ENCODE assay signal across 14 cellular contexts in the genomic region with DNA sequence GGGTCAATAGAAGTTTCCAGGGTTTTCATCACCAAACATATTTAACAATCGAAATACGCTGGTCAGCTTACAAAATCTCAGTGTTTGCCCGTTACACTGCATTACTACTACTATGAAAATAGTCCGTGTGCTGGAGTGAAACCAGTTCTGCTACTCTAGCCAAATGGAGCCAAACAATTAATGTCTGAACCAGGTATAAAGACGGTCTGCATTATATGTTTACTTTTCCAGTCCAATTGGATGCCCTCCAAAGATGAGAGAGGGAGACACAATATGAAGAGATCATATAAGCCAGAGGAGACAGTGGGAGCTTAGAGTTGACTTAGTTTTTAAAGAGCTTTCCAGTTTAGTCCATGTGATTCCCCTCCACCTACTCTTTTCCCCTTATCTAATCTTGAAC.
"Had no signal": no experiment of that assay in that cellular context is flagged by ENCODE, and none has a peak within 500 bp of the region (broad histone marks: within the 10 kb centered on the region; RNA-seq: fewer than 3 reads in every experiment).

No MANE protein-coding gene starts in this region.

- FAIRE-seq: astrocyte had no signal

- H3K9me3 Mint-ChIP-seq: activated T-helper 1 cell treated with anti-CD3 and anti-CD28 coated beads, Interleukin-12 subunit alpha, Interleukin-12 subunit beta, Interleukin-2, Interleukin-4 antibody, amounts not matched to agents 30 ng/mL and 10 ng/mL and 1 ng/mL, durations not matched to agents 14 hours and 24 hours and 36 hours; neural crest cell; stimulated activated naive CD8-positive, alpha-beta T cell treated with anti-CD3 and anti-CD28 coated beads, Interleukin-15, amount 100 ng/mL, for 72 hours had no signal

- H3K27me3 Mint-ChIP-seq: stimulated activated naive CD8-positive, alpha-beta T cell treated with anti-CD3 and anti-CD28 coated beads, Interleukin-15, amount 100 ng/mL, for 72 hours had no signal

- H3K4me3 Mint-ChIP-seq: activated CD8-positive, alpha-beta T cell treated with anti-CD3 and anti-CD28 coated beads, Interleukin-2, amount 10 ng/mL, durations not matched to agents 7 days and 5 days; activated T-helper 1 cell treated with anti-CD3 and anti-CD28 coated beads, Interleukin-12 subunit alpha, Interleukin-12 subunit beta, Interleukin-2, Interleukin-4 antibody, amounts not matched to agents 30 ng/mL and 10 ng/mL and 1 ng/mL, durations not matched to agents 14 hours and 24 hours and 36 hours; neural crest cell; stimulated activated naive CD8-positive, alpha-beta T cell treated with anti-CD3 and anti-CD28 coated beads, Interleukin-15, amount 100 ng/mL, for 72 hours had no signal

- DNase-seq: activated CD4-positive, alpha-beta T cell treated with anti-CD3 and anti-CD28 coated beads for 4 hours; activated CD8-positive, alpha-beta memory T cell treated with anti-CD3 and anti-CD28 coated beads, Interleukin-2, amount 50 U/mL, for 48 hours; activated CD8-positive, alpha-beta T cell treated with anti-CD3 and anti-CD28 coated beads, Interleukin-2, amount 10 ng/mL, durations not matched to agents 7 days and 5 days; activated naive CD4-positive, alpha-beta T cell; dorsolateral prefrontal cortex; ovary; stimulated activated CD4-positive, alpha-beta T cell treated with anti-CD3 and anti-CD28 coated beads, Interleukin-12 subunit alpha, Interleukin-12 subunit beta, amount 100 ng/mL, for 4 hours; stimulated activated CD4-positive, alpha-beta T cell treated with anti-CD3 and anti-CD28 coated beads, Interleukin-2, amount 100 ng/mL, for 48 hours; stimulated activated CD8-positive, alpha-beta memory T cell treated with anti-CD3 and anti-CD28 coated beads, Interleukin-4, amount 100 ng/mL, for 48 hours; stimulated activated naive CD8-positive, alpha-beta T cell treated with anti-CD3 and anti-CD28 coated beads, Interleukin-15, amount 100 ng/mL, for 72 hours; testis had no signal

- H3K27ac Mint-ChIP-seq: activated CD8-positive, alpha-beta T cell treated with anti-CD3 and anti-CD28 coated beads, Interleukin-2, amount 10 ng/mL, durations not matched to agents 7 days and 5 days; activated T-helper 1 cell treated with anti-CD3 and anti-CD28 coated beads, Interleukin-12 subunit alpha, Interleukin-12 subunit beta, Interleukin-2, Interleukin-4 antibody, amounts not matched to agents 30 ng/mL and 10 ng/mL and 1 ng/mL, durations not matched to agents 14 hours and 24 hours and 36 hours; stimulated activated naive CD8-positive, alpha-beta T cell treated with anti-CD3 and anti-CD28 coated beads, Interleukin-15, amount 100 ng/mL, for 72 hours had no signal

- ATAC-seq: activated CD8-positive, alpha-beta T cell treated with anti-CD3 and anti-CD28 coated beads, Interleukin-2, amount 10 ng/mL, durations not matched to agents 7 days and 5 days; stimulated activated naive CD8-positive, alpha-beta T cell treated with anti-CD3 and anti-CD28 coated beads, Interleukin-15, amount 100 ng/mL, for 72 hours had no signal
